In genomic region chr13:71607575-71607974, GRCh38 we compare ENCODE assay signal across 28 cellular contexts.
"Had no signal": no experiment of that assay in that cellular context is flagged by ENCODE, and none has a peak within 500 bp of the region (broad histone marks: within the 10 kb centered on the region; RNA-seq: fewer than 3 reads in every experiment).

No MANE protein-coding gene starts in this region.

- H3K4me3 Mint-ChIP-seq: naive thymus-derived CD4-positive, alpha-beta T cell; natural killer cell; nephron; neural crest cell; stimulated activated memory B cell treated with anti-CD40 and anti-IgM and Interleukin-4, amounts not matched to agents 10 μg/mL and 1 μg/mL and 100 μg/mL, for 72 hours; stimulated activated naive CD8-positive, alpha-beta T cell treated with anti-CD3 and anti-CD28 coated beads, Interleukin-15, amount 100 ng/mL, for 72 hours; type B pancreatic cell had no signal

- H3K36me3 Mint-ChIP-seq: naive thymus-derived CD4-positive, alpha-beta T cell; natural killer cell; stimulated activated memory B cell treated with anti-CD40 and anti-IgM and Interleukin-4, amounts not matched to agents 10 μg/mL and 1 μg/mL and 100 μg/mL, for 72 hours; type B pancreatic cell had no signal

- H3K4me1 ChIP-seq: pancreas, psoas muscle, right lobe of liver, sigmoid colon, suprapubic skin, testis, tibial artery, upper lobe of right lung, uterus had no signal

- H3K36me3 ChIP-seq: neutrophil, pancreas, right lobe of liver, sigmoid colon, suprapubic skin, tibial artery, transverse colon, upper lobe of right lung, uterus had no signal

- H3K27me3 ChIP-seq: neutrophil, pancreas, right lobe of liver, sigmoid colon, suprapubic skin, testis, tibial artery, transverse colon, upper lobe of right lung, uterus had no signal

- H3K9me3 ChIP-seq: neutrophil, pancreas, psoas muscle, right lobe of liver, sigmoid colon, suprapubic skin, testis, tibial artery, transverse colon, upper lobe of right lung, uterus had no signal

- H3K4me3 ChIP-seq: pancreas, psoas muscle, right lobe of liver, sigmoid colon, suprapubic skin, testis, tibial artery, transverse colon, upper lobe of right lung, uterus had no signal

- H3K9me3 Mint-ChIP-seq: naive thymus-derived CD4-positive, alpha-beta T cell; natural killer cell; nephron; neural crest cell; stimulated activated memory B cell treated with anti-CD40 and anti-IgM and Interleukin-4, amounts not matched to agents 10 μg/mL and 1 μg/mL and 100 μg/mL, for 72 hours; type B pancreatic cell had no signal

- H3K27ac ChIP-seq: neutrophil, pancreas, psoas muscle, right lobe of liver, sigmoid colon, suprapubic skin, testis, tibial artery, transverse colon, upper lobe of right lung, uterus had no signal

- H3K4me1 Mint-ChIP-seq: natural killer cell; neural crest cell; stimulated activated memory B cell treated with anti-CD40 and anti-IgM and Interleukin-4, amounts not matched to agents 10 μg/mL and 1 μg/mL and 100 μg/mL, for 72 hours; stimulated activated naive CD8-positive, alpha-beta T cell treated with anti-CD3 and anti-CD28 coated beads, Interleukin-15, amount 100 ng/mL, for 72 hours had no signal

- DNase-seq: naive thymus-derived CD4-positive, alpha-beta T cell; natural killer cell; nucleus accumbens; pancreas; psoas muscle; right cardiac atrium; right lobe of liver; sigmoid colon; small intestine; stimulated activated CD4-positive, alpha-beta T cell treated with anti-CD3 and anti-CD28 coated beads, Interleukin-1b, Interleukin-23, amount 100 ng/mL, for 48 hours; stimulated activated CD4-positive, alpha-beta T cell treated with anti-CD3 and anti-CD28 coated beads, Interleukin-4, amount 100 ng/mL, for 1 hour; stimulated activated CD4-positive, alpha-beta T cell treated with anti-CD3 and anti-CD28 coated beads, Interleukin-4, amount 100 ng/mL, for 4 hours; stimulated activated CD8-positive, alpha-beta memory T cell treated with anti-CD3 and anti-CD28 coated beads, Interleukin-4, amount 100 ng/mL, for 48 hours; stimulated activated naive CD4-positive, alpha-beta T cell; stimulated activated naive CD8-positive, alpha-beta T cell treated with anti-CD3 and anti-CD28 coated beads, Interleukin-15, amount 100 ng/mL, for 72 hours; stimulated activated naive CD8-positive, alpha-beta T cell treated with anti-CD3 and anti-CD28 coated beads, Interleukin-15, Interleukin-2, amounts not matched to agents 100 U/mL and 50 U/mL, for 24 hours; substantia nigra; testis; tibial artery; transverse colon; upper lobe of right lung; uterus had no signal

- H3K27me3 Mint-ChIP-seq: naive thymus-derived CD4-positive, alpha-beta T cell; stimulated activated memory B cell treated with anti-CD40 and anti-IgM and Interleukin-4, amounts not matched to agents 10 μg/mL and 1 μg/mL and 100 μg/mL, for 72 hours; stimulated activated naive CD8-positive, alpha-beta T cell treated with anti-CD3 and anti-CD28 coated beads, Interleukin-15, amount 100 ng/mL, for 72 hours; type B pancreatic cell had no signal

- H3K27ac Mint-ChIP-seq: naive thymus-derived CD4-positive, alpha-beta T cell; natural killer cell; nephron; stimulated activated memory B cell treated with anti-CD40 and anti-IgM and Interleukin-4, amounts not matched to agents 10 μg/mL and 1 μg/mL and 100 μg/mL, for 72 hours; stimulated activated naive CD8-positive, alpha-beta T cell treated with anti-CD3 and anti-CD28 coated beads, Interleukin-15, amount 100 ng/mL, for 72 hours; type B pancreatic cell had no signal
